Comparison of ENCODE assay signal across 14 cellular contexts in the genomic region with DNA sequence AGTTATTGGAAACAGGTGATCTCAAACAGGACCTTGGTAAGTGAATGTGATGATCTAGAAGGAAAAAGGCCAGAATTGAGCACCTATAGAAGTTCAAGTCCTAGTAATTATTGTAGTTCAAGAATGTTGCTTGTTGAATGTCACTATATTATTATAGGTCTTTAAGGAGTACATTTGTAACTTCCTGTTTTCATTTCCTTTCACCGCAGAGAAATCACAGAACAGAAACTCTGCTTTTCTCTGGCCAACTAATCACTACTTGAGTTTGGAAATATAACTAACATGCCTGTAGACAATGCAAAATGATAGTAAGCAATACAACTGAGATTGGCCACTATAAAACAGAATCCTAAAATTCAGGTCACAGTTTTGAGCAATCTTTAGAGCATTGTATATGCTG.
DNase-seq lines count a peak whose midpoint lies in the region; ATAC-seq and TF ChIP-seq lines count a peak whose summit lies in the region.
"Had no signal": no experiment of that assay in that cellular context is flagged by ENCODE, and none has a peak within 500 bp of the region (broad histone marks: within the 10 kb centered on the region; RNA-seq: fewer than 3 reads in every experiment).

No MANE protein-coding gene starts in this region.

- H3K36me3 ChIP-seq in OCI-LY7 (ENCODE audit: insufficient read depth, low read length) (no peaks in the 10 kb centered on the region), psoas muscle (ENCODE audit: insufficient read depth in 1 of 2, low read depth in 1 of 2) (no peaks in the 10 kb centered on the region)
- H3K36me3 ChIP-seq: SJCRH30 had no signal

- ATAC-seq in GM18502 (IDR thresholded peaks at IDR 0.05; ENCODE audit: poor library complexity, unreplicated experiment) (peak; percentile 95), GM21423 (IDR thresholded peaks at IDR 0.05; ENCODE audit: unreplicated experiment) (peak; percentile 95), HG03103 (IDR thresholded peaks at IDR 0.05; ENCODE audit: low read depth, unreplicated experiment) (peak; percentile 97), psoas muscle (no peak)
- ATAC-seq: activated CD8-positive, alpha-beta T cell treated with anti-CD3 and anti-CD28 coated beads, Interleukin-2, amount 10 ng/mL, durations not matched to agents 7 days and 5 days; mucosa of descending colon had no signal

- H3K4me1 ChIP-seq in OCI-LY7 (ENCODE audit: insufficient read depth, low read length, poor library complexity, severe bottlenecking), result peaks cover 13% of the 10 kb centered on the region
- H3K4me1 ChIP-seq in psoas muscle, result no peaks in the 10 kb centered on the region
- H3K4me1 ChIP-seq: SJCRH30 had no signal

- no peaks in the 10 kb centered on the region for H3K9me2 ChIP-seq in OCI-LY7 (ENCODE audit: insufficient read depth, low read length)

- CTCF ChIA-PET in OCI-LY7 (lab: Charles Lee; ENCODE audit: unreplicated experiment), result no interaction called here

- no peak for TF ChIP-seq CTCF in OCI-LY7 (conservative IDR thresholded peaks at IDR 0.05; ENCODE audit: low read length)
- TF ChIP-seq CTCF in psoas muscle (IDR thresholded peaks at IDR 0.05), result no peak

- H3K27me3 ChIP-seq in psoas muscle (ENCODE audit: insufficient read depth in 3 of 3, low read length in 2 of 3), result no peaks in the 10 kb centered on the region

- H3K9me3 ChIP-seq in OCI-LY7 (ENCODE audit: low read length), result no peaks in the 10 kb centered on the region
- no peaks in the 10 kb centered on the region for H3K9me3 ChIP-seq in psoas muscle
- H3K9me3 ChIP-seq: mucosa of descending colon, SJCRH30 had no signal

- no peak overlapping the region for H2AFZ ChIP-seq in OCI-LY7 (ENCODE audit: low read length)

- H3K4me2 ChIP-seq in OCI-LY7 (ENCODE audit: low read length), result peak overlapping the region; percentile 11; the same call in 1 of the 2 replicates

- H3K27ac ChIP-seq in OCI-LY7 (ENCODE audit: low read depth, low read length, poor library complexity, severe bottlenecking) (no peak overlapping the region), psoas muscle (no peak overlapping the region)
- H3K27ac ChIP-seq: SJCRH30 had no signal

- WGBS in psoas muscle, 3 donors, result 68 to 70% (median 69%) methylated on average over 1 of the region's 1 CpG

- no peaks in the 10 kb centered on the region for H4K20me1 ChIP-seq in OCI-LY7 (ENCODE audit: insufficient read depth, low read length)

- DNase-seq in OCI-LY7 (ENCODE audit: low spot score) (peak; percentile 43), COR-L47 (lab: John Stamatoyannopoulos, UW) (no peak), activated gamma-delta T cell treated with Interleukin-2 at 50 U/mL for 16 hours (no peak), psoas muscle (no peak)
- DNase-seq in stimulated activated CD8-positive, alpha-beta memory T cell treated with anti-CD3 and anti-CD28 coated beads, Interleukin-4, amount 100 ng/mL, for 48 hours, result no peak
- DNase-seq: activated CD8-positive, alpha-beta T cell treated with anti-CD3 and anti-CD28 coated beads, Interleukin-2, amount 10 ng/mL, durations not matched to agents 7 days and 5 days; foreskin fibroblast; mucosa of descending colon; NCI-H1417; SJCRH30; substantia nigra had no signal

- no peaks in the 10 kb centered on the region for H3K79me2 ChIP-seq in OCI-LY7 (ENCODE audit: insufficient read depth, low read depth, low read length)

- H3K4me3 ChIP-seq in OCI-LY7 (ENCODE audit: low read depth, low read length, poor library complexity, severe bottlenecking) (no peak overlapping the region), psoas muscle (no peak overlapping the region)
- H3K4me3 ChIP-seq: mucosa of descending colon, SJCRH30 had no signal

- POLR2A ChIA-PET in OCI-LY7 (lab: Charles Lee), result no interaction called here

- BruUV-seq in OCI-LY7 (replicated peaks; lab: Mats Ljungman, UMichigan), result no TSS peak

- intact Hi-C loops in OCI-LY7 (cut with micrococcal nuclease; ENCODE audit: unreplicated experiment), result no loop called here
- intact Hi-C loops in psoas muscle (cut with DNase I), result no loop called here

Comparison
In these comparisons a context has a peak if more than half of its experiments do, and no peak if none do; other contexts are left out.
1. ATAC-seq: peak in GM18502 (single experiment), GM21423 (single experiment) and HG03103 (single experiment); none in psoas muscle (0 of 4).